Comparison of ENCODE assay signal across 8 cellular contexts in genomic region chr2:39435254-39435653, GRCh38. TPM values are rescaled to one million over a fixed set of nuclear protein-coding genes. Genes with fewer than 3 reads are reported as not detected.
DNase-seq lines count a peak whose midpoint lies in the region; ATAC-seq and TF ChIP-seq lines count a peak whose summit lies in the region.

No MANE protein-coding gene starts in this region.

- WGBS in ectodermal cell, 2 experiments, result 32 to 35% methylated on average over 8 of the region's 8 CpGs

- H3K27me3 ChIP-seq in CD8-positive, alpha-beta memory T cell (ENCODE audit: insufficient read depth, low read length, poor library complexity, severe bottlenecking), result no peaks in the 10 kb centered on the region
- H3K27me3 ChIP-seq in ectodermal cell (ENCODE audit: control insufficient read depth, insufficient read depth, low read length, poor library complexity, severe bottlenecking), result peaks cover 3% of the 10 kb centered on the region

- ATAC-seq in HG02973 (IDR thresholded peaks at IDR 0.05; ENCODE audit: unreplicated experiment), result no peak
- ATAC-seq in GM18519 (IDR thresholded peaks at IDR 0.05; ENCODE audit: low FRiP score, unreplicated experiment), result no peak

- CTCF ChIA-PET in CD8-positive, alpha-beta memory T cell (lab: Charles Lee), result no interaction called here
- CTCF ChIA-PET in HEK293T (lab: Yijun Ruan, JAX), result no interaction called here

- no peaks in the 10 kb centered on the region for H3K27me3 Mint-ChIP-seq in CD8-positive, alpha-beta memory T cell

- POLR2A ChIA-PET in CD8-positive, alpha-beta memory T cell (lab: Charles Lee), result no interaction called here
- POLR2A ChIA-PET in HEK293T (lab: Yijun Ruan, JAX), result no interaction called here

- no peak for DNase-seq in CD8-positive, alpha-beta memory T cell
- DNase-seq in NCI-H82 treated with DMSO at 0.1 percent for 48 hours (lab: John Stamatoyannopoulos, UW; ENCODE audit: unreplicated experiment), result peak; percentile 73
- peak in 29 of 56 donors; percentile 1 to 29 (median 9) for DNase-seq in nucleus accumbens (lab: John Stamatoyannopoulos, UW)
- no peak for DNase-seq in HCEC 1CT
- DNase-seq in HEK293T (ENCODE audit: extremely low spot score), result no peak

- H3K36me3 ChIP-seq in CD8-positive, alpha-beta memory T cell (ENCODE audit: insufficient read depth, low read length), result no peaks in the 10 kb centered on the region
- H3K36me3 ChIP-seq in ectodermal cell (ENCODE audit: control insufficient read depth, insufficient read depth, low read length), result no peaks in the 10 kb centered on the region

- H3K9me3 Mint-ChIP-seq in CD8-positive, alpha-beta memory T cell, result no peaks in the 10 kb centered on the region

- no peaks in the 10 kb centered on the region for H3K9me3 ChIP-seq in CD8-positive, alpha-beta memory T cell (ENCODE audit: low read length)
- H3K9me3 ChIP-seq in ectodermal cell (ENCODE audit: control insufficient read depth, low read length), result no peaks in the 10 kb centered on the region

- peak overlapping the region; percentile 30 for H3K4me3 ChIP-seq in CD8-positive, alpha-beta memory T cell (ENCODE audit: low read length)
- H3K4me3 ChIP-seq in ectodermal cell (ENCODE audit: insufficient read depth, low read depth, low read length), result peak overlapping the region; percentile 89

- peaks cover 0 to 8% (median 0%) of the 10 kb centered on the region in 3 donors for H3K36me3 Mint-ChIP-seq in CD8-positive, alpha-beta memory T cell

- H3K4me1 ChIP-seq in CD8-positive, alpha-beta memory T cell (ENCODE audit: insufficient read depth, low read length), result peaks cover 42% of the 10 kb centered on the region
- H3K4me1 ChIP-seq in ectodermal cell (ENCODE audit: control insufficient read depth, insufficient read depth, low read length), result peaks cover 26% of the 10 kb centered on the region

- H3K27ac ChIP-seq in CD8-positive, alpha-beta memory T cell (ENCODE audit: low read depth, low read length), result peak overlapping the region; percentile 68
- no peak overlapping the region for H3K27ac ChIP-seq in ectodermal cell (ENCODE audit: insufficient read depth, low read depth, low read length, poor library complexity, severe bottlenecking)

- peak overlapping the region in 6 of 8 donors; percentile 0 to 85 (median 24) for H3K27ac Mint-ChIP-seq in CD8-positive, alpha-beta memory T cell

- peaks cover 46 to 75% (median 66%) of the 10 kb centered on the region in 3 donors for H3K4me1 Mint-ChIP-seq in CD8-positive, alpha-beta memory T cell

- peak overlapping the region; percentile 87 to 95 (median 93) for H3K4me3 Mint-ChIP-seq in CD8-positive, alpha-beta memory T cell

TF ChIP-seq in HEK293T, 16 proteins besides CTCF, POLR2A, EP300 and RAD21:
- no peak for TF ChIP-seq ZNF384 (IDR thresholded peaks at IDR 0.05)
- no peak for TF ChIP-seq BHLHE40 (IDR thresholded peaks at IDR 0.05; ENCODE audit: borderline replicate concordance)
- TF ChIP-seq SUZ12 (IDR thresholded peaks at IDR 0.05), result no peak
- TF ChIP-seq PKNOX1 (IDR thresholded peaks at IDR 0.05), result no peak
- no peak for TF ChIP-seq FOXM1 (IDR thresholded peaks at IDR 0.05; ENCODE audit: borderline replicate concordance)
- TF ChIP-seq ELF4 (IDR thresholded peaks at IDR 0.05), result no peak
- TF ChIP-seq NFRKB (IDR thresholded peaks at IDR 0.05), result no peak
- TF ChIP-seq LEF1 (IDR thresholded peaks at IDR 0.05; ENCODE audit: borderline replicate concordance), result no peak
- no peak for TF ChIP-seq FOXK2 (IDR thresholded peaks at IDR 0.05)
- no peak for TF ChIP-seq CTBP1 (IDR thresholded peaks at IDR 0.05; ENCODE audit: borderline replicate concordance)
- no peak for TF ChIP-seq SP1 (IDR thresholded peaks at IDR 0.05)
- no peak for TF ChIP-seq FOXA1 (IDR thresholded peaks at IDR 0.05)
- TF ChIP-seq ARNT (IDR thresholded peaks at IDR 0.05), result no peak
- TF ChIP-seq HDGF (IDR thresholded peaks at IDR 0.05; ENCODE audit: borderline replicate concordance), result no peak
- no peak for TF ChIP-seq L3MBTL2 (conservative IDR thresholded peaks at IDR 0.05)
- no peak for TF ChIP-seq TARDBP (IDR thresholded peaks at IDR 0.05)
TF ChIP-seq in HEK293T: peak in this region for 0.

RNA-seq across cellular contexts. Expression of gene MAP4K3, which starts 1.8 kb away (rescaled TPM):
- total RNA-seq in CD8-positive, alpha-beta memory T cell, result 1 to 10 TPM; 7.0 to 8.2 TPM
- 2.7 TPM for polyA plus RNA-seq in CD8-positive, alpha-beta memory T cell
- polyA plus RNA-seq in ectodermal cell (2013, experiment 1 of 4), result 35.8 TPM
- 33.0 TPM for polyA plus RNA-seq in ectodermal cell (2013, experiment 2 of 4)
- polyA plus RNA-seq in ectodermal cell (2013, experiment 3 of 4), result 26.6 TPM
- 29.4 TPM for polyA plus RNA-seq in ectodermal cell (2013, experiment 4 of 4)

Comparison
In these comparisons a context has a peak if more than half of its experiments do, and no peak if none do; other contexts are left out.
1. DNase-seq: peak in NCI-H82 treated with DMSO at 0.1 percent for 48 hours (single experiment) and nucleus accumbens (29 of 56); none in CD8-positive, alpha-beta memory T cell (0 of 5), HCEC 1CT (single experiment) and HEK293T (single experiment).